Comparison of ENCODE assay signal across 1 cellular context in genomic region chr2:98772531-98772930, GRCh38.
TF ChIP-seq lines count a peak whose summit lies in the region.

No MANE protein-coding gene starts in this region.

TF ChIP-seq in HepG2, 621 proteins besides CTCF, POLR2A, EP300 and RAD21:
- TF ChIP-seq MNT (IDR thresholded peaks at IDR 0.05) (no peak), CENPT (CRISPR knock-in tag; IDR thresholded peaks at IDR 0.05; ENCODE audit: low read depth) (no peak), ZNF792 (CRISPR knock-in tag; IDR thresholded peaks at IDR 0.05) (no peak), TFE3 (CRISPR knock-in tag; IDR thresholded peaks at IDR 0.05) (no peak), POLR2G (IDR thresholded peaks at IDR 0.05; ENCODE audit: low read depth, low read length) (no peak), FLYWCH1 (CRISPR knock-in tag; IDR thresholded peaks at IDR 0.05) (no peak), DNMT1 (CRISPR knock-in tag; IDR thresholded peaks at IDR 0.05) (no peak), ZNF530 (CRISPR knock-in tag; IDR thresholded peaks at IDR 0.05; ENCODE audit: low read depth) (no peak), ZNF101 (CRISPR knock-in tag; IDR thresholded peaks at IDR 0.05; ENCODE audit: borderline replicate concordance, low read depth) (no peak), NR1H2 (CRISPR knock-in tag; IDR thresholded peaks at IDR 0.05; ENCODE audit: borderline replicate concordance, low read depth) (no peak), ZBTB39 (CRISPR knock-in tag; IDR thresholded peaks at IDR 0.05) (no peak), ZKSCAN8 (CRISPR knock-in tag; IDR thresholded peaks at IDR 0.05; ENCODE audit: borderline replicate concordance) (no peak), KIAA2018 (CRISPR knock-in tag; IDR thresholded peaks at IDR 0.05; ENCODE audit: borderline replicate concordance) (no peak), HOXD1 (CRISPR knock-in tag; IDR thresholded peaks at IDR 0.05) (no peak), DPF2 (CRISPR knock-in tag; IDR thresholded peaks at IDR 0.05; ENCODE audit: borderline replicate concordance, low read depth) (no peak), ZBTB2 (CRISPR knock-in tag; IDR thresholded peaks at IDR 0.05; ENCODE audit: low read depth) (no peak), RBM22 (optimal IDR thresholded peaks at IDR 0.05; ENCODE audit: low read length) (no peak), ZSCAN9 (CRISPR knock-in tag; IDR thresholded peaks at IDR 0.05; ENCODE audit: borderline replicate concordance) (no peak), ZFP36 (IDR thresholded peaks at IDR 0.05; ENCODE audit: borderline replicate concordance, low read depth, low read length, partially characterized antibody) (no peak)
